Comparison of ENCODE assay signal across 31 cellular contexts in the genomic region with DNA sequence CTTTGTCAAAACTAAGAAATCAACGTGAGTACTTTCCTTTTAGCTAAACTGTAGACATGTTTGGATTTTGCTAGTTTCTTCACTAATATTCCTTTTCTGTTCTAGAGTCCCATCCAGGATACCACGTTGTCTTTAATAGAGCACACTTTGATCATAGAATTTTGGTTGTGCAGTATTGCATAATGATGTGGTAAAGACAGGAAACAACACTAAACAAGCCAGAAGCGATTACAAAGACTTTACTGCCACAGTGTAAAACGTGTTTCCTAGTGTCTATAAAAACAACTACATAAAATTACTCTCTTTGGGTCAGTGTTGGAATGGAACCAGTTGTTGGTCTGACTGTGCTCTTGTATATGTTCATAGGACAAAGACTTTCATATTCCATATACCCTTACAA. TPM values are rescaled to one million over a fixed set of nuclear protein-coding genes. Genes with fewer than 3 reads are reported as not detected.
"Had no signal": no experiment of that assay in that cellular context is flagged by ENCODE, and none has a peak within 500 bp of the region (broad histone marks: within the 10 kb centered on the region; RNA-seq: fewer than 3 reads in every experiment).

No MANE protein-coding gene starts in this region.

- H3K36me3 Mint-ChIP-seq: immature natural killer cell; mesothelial cell of epicardium; naive B cell; natural killer cell treated with Interleukin-12 subunit alpha and Interleukin-12 subunit beta and Interleukin-15 and Interleukin-18, amount 100 ng/mL, for 72 hours; stimulated activated memory B cell treated with anti-CD40 and anti-IgM and Interleukin-4, amounts not matched to agents 10 μg/mL and 1 μg/mL and 100 μg/mL, for 72 hours had no signal

- H3K27ac Mint-ChIP-seq: immature natural killer cell; mesothelial cell of epicardium; natural killer cell treated with Interleukin-12 subunit alpha and Interleukin-12 subunit beta and Interleukin-15 and Interleukin-18, amount 100 ng/mL, for 72 hours; stimulated activated memory B cell treated with anti-CD40 and anti-IgM and Interleukin-4, amounts not matched to agents 10 μg/mL and 1 μg/mL and 100 μg/mL, for 72 hours had no signal

- FAIRE-seq: islet of Langerhans, kidney had no signal

- H3K27ac ChIP-seq: left lung, lower lobe of right lung, ovary, prostate gland, sigmoid colon, stomach, testis, thyroid gland, transverse colon, upper lobe of left lung, vagina had no signal

- H3K4me3 Mint-ChIP-seq: immature natural killer cell; mesothelial cell of epicardium; naive B cell; natural killer cell treated with Interleukin-12 subunit alpha and Interleukin-12 subunit beta and Interleukin-15 and Interleukin-18, amount 100 ng/mL, for 72 hours; stimulated activated memory B cell treated with anti-CD40 and anti-IgM and Interleukin-4, amounts not matched to agents 10 μg/mL and 1 μg/mL and 100 μg/mL, for 72 hours had no signal

- H3K4me2 ChIP-seq: smooth muscle cell had no signal

- H3K4me1 ChIP-seq: left lung, lower lobe of right lung, prostate gland, sigmoid colon, stomach, testis, thyroid gland, transverse colon, upper lobe of left lung, vagina had no signal

- DNase-seq: hypothalamus; immature natural killer cell; kidney; left colon; left lung; lower lobe of right lung; mesendoderm; naive B cell; ovary; retina; right cardiac atrium; sigmoid colon; stimulated activated CD4-positive, alpha-beta T cell treated with anti-CD3 and anti-CD28 coated beads, Interleukin-1b, Interleukin-23, amount 100 ng/mL, for 48 hours; stimulated activated CD4-positive, alpha-beta T cell treated with anti-CD3 and anti-CD28 coated beads, Interleukin-2, amount 100 ng/mL, for 48 hours; stimulated activated CD4-positive, alpha-beta T cell treated with anti-CD3 and anti-CD28 coated beads, Interleukin-4, amount 100 ng/mL, for 4 hours; stimulated activated CD8-positive, alpha-beta memory T cell treated with anti-CD3 and anti-CD28 coated beads, Interleukin-4, amount 100 ng/mL, for 48 hours; stimulated activated naive CD8-positive, alpha-beta T cell treated with anti-CD3 and anti-CD28 coated beads, Interleukin-15, Interleukin-2, amounts not matched to agents 100 U/mL and 50 U/mL, for 24 hours; stomach; testis; thyroid gland; transverse colon; upper lobe of left lung had no signal

- ATAC-seq: left colon; left lung; lower lobe of right lung; natural killer cell treated with Interleukin-12 subunit alpha and Interleukin-12 subunit beta and Interleukin-15 and Interleukin-18, amount 100 ng/mL, for 72 hours; right cardiac atrium; stimulated activated memory B cell treated with anti-CD40 and anti-IgM and Interleukin-4, amounts not matched to agents 10 μg/mL and 1 μg/mL and 100 μg/mL, for 72 hours; stimulated activated naive CD8-positive, alpha-beta T cell treated with anti-CD3 and anti-CD28 coated beads, Interleukin-15, Interleukin-2, amounts not matched to agents 100 U/mL and 50 U/mL, for 24 hours had no signal

- H3K36me3 ChIP-seq: left lung, lower lobe of right lung, ovary, prostate gland, sigmoid colon, stomach, thyroid gland, transverse colon, upper lobe of left lung, vagina had no signal

- H3K4me1 Mint-ChIP-seq: immature natural killer cell; mesothelial cell of epicardium; naive B cell; stimulated activated memory B cell treated with anti-CD40 and anti-IgM and Interleukin-4, amounts not matched to agents 10 μg/mL and 1 μg/mL and 100 μg/mL, for 72 hours had no signal

- H3K9me3 ChIP-seq: left lung, lower lobe of right lung, ovary, prostate gland, sigmoid colon, stomach, testis, thyroid gland, transverse colon, upper lobe of left lung, vagina had no signal

- H3K4me3 ChIP-seq: left lung, lower lobe of right lung, ovary, prostate gland, sigmoid colon, smooth muscle cell, stomach, testis, thyroid gland, transverse colon, upper lobe of left lung, vagina had no signal

- H3K27me3 ChIP-seq: left lung, ovary, sigmoid colon, stomach, testis, thyroid gland, transverse colon, upper lobe of left lung, vagina had no signal

- H3K9me3 Mint-ChIP-seq: natural killer cell treated with Interleukin-12 subunit alpha and Interleukin-12 subunit beta and Interleukin-15 and Interleukin-18, amount 100 ng/mL, for 72 hours had no signal

RNA-seq across cellular contexts. Expression of gene SHISA9, which starts 19.3 kb away (rescaled TPM):
- total RNA-seq: lower lobe of right lung, mononuclear cell, skeletal muscle tissue had no signal
- polyA plus RNA-seq: immature natural killer cell, smooth muscle cell had no signal
